Comparison of ENCODE assay signal across 18 cellular contexts in genomic region chr6:28841290-28841689, GRCh38.
DNase-seq lines count a peak whose midpoint lies in the region; ATAC-seq and TF ChIP-seq lines count a peak whose summit lies in the region.
"Had no signal": no experiment of that assay in that cellular context is flagged by ENCODE, and none has a peak within 500 bp of the region (broad histone marks: within the 10 kb centered on the region; RNA-seq: fewer than 3 reads in every experiment).

No MANE protein-coding gene starts in this region.

- no peak overlapping the region for H3K27ac ChIP-seq in OCI-LY7 (ENCODE audit: low read depth, low read length, poor library complexity, severe bottlenecking)
- H3K27ac ChIP-seq: cardiac muscle cell, pancreas, testis had no signal

- H3K36me3 ChIP-seq in BE2C (no peaks in the 10 kb centered on the region), OCI-LY7 (ENCODE audit: insufficient read depth, low read length) (no peaks in the 10 kb centered on the region)
- H3K36me3 ChIP-seq: cardiac muscle cell, pancreas had no signal

- no peak overlapping the region for H3K27ac Mint-ChIP-seq in endothelial cell (ENCODE audit: unreplicated experiment)
- H3K27ac Mint-ChIP-seq: activated T-helper 17 cell treated with anti-CD3 and anti-CD28 coated beads, Interleukin-2, amount 50 U/mL, for 72 hours; B cell had no signal

- H3K4me2 ChIP-seq in OCI-LY7 (ENCODE audit: low read length): no peak overlapping the region

- H3K9me3 Mint-ChIP-seq in endothelial cell (ENCODE audit: unreplicated experiment): no peaks in the 10 kb centered on the region
- H3K9me3 Mint-ChIP-seq: activated T-helper 17 cell treated with anti-CD3 and anti-CD28 coated beads, Interleukin-2, amount 50 U/mL, for 72 hours had no signal

- POLR2A ChIA-PET in OCI-LY7 (lab: Charles Lee): interaction anchor here (0.6 to 2.9 kb wide), 8 partner anchors 22 to 488 kb away, joined by 3 to 13 read pairs (median 4); no protein-coding TSS in a partner anchor

- no peaks in the 10 kb centered on the region for H4K20me1 ChIP-seq in OCI-LY7 (ENCODE audit: insufficient read depth, low read length)

- peaks cover 22% of the 10 kb centered on the region for H3K27me3 ChIP-seq in BE2C
- H3K27me3 ChIP-seq: testis had no signal

- H3K9me2 ChIP-seq in OCI-LY7 (ENCODE audit: insufficient read depth, low read length): no peaks in the 10 kb centered on the region

- intact Hi-C loops in OCI-LY7 (cut with micrococcal nuclease; ENCODE audit: unreplicated experiment): no loop called here

- no peaks in the 10 kb centered on the region for H3K4me1 ChIP-seq in BE2C
- H3K4me1 ChIP-seq in OCI-LY7 (ENCODE audit: insufficient read depth, low read length, poor library complexity, severe bottlenecking): peaks cover 23% of the 10 kb centered on the region
- H3K4me1 ChIP-seq: testis had no signal

- no peak overlapping the region for H3K4me3 Mint-ChIP-seq in endothelial cell (ENCODE audit: unreplicated experiment)
- H3K4me3 Mint-ChIP-seq: activated T-helper 17 cell treated with anti-CD3 and anti-CD28 coated beads, Interleukin-2, amount 50 U/mL, for 72 hours; B cell had no signal

- peak; percentile 11 for DNase-seq in BE2C
- DNase-seq in GM12865 (ENCODE audit: low read depth): peak; percentile 18
- DNase-seq in OCI-LY7 (ENCODE audit: low spot score): peak; percentile 63
- DNase-seq in endothelial cell (ENCODE audit: low spot score): no peak
- DNase-seq in NCI-H510A (lab: John Stamatoyannopoulos, UW): no peak
- DNase-seq in NCI-H146 (lab: John Stamatoyannopoulos, UW): no peak
- no peak for DNase-seq in stimulated activated CD4-positive, alpha-beta T cell treated with anti-CD3 and anti-CD28 coated beads, Interleukin-4, amount 100 ng/mL, for 4 hours
- DNase-seq: activated CD4-positive, CD25-positive, alpha-beta regulatory T cell; DMS153; NCI-H1694; NCI-H524; pancreas; stimulated activated CD4-positive, alpha-beta T cell treated with anti-CD3 and anti-CD28 coated beads, Interleukin-4, amount 100 ng/mL, for 24 hours; testis had no signal

- H3K27me3 Mint-ChIP-seq in endothelial cell (ENCODE audit: unreplicated experiment): peaks cover 17% of the 10 kb centered on the region

- TF ChIP-seq CTCF in BE2C (IDR thresholded peaks at IDR 0.05; ENCODE audit: low read depth, low read length) (no peak), GM12865 (IDR thresholded peaks at IDR 0.05; ENCODE audit: insufficient read depth, low read depth, low read length, missing control alignments) (no peak), OCI-LY7 (conservative IDR thresholded peaks at IDR 0.05; ENCODE audit: low read length) (peak; percentile 51), endothelial cell (IDR thresholded peaks at IDR 0.05; ENCODE audit: unreplicated experiment) (peak; percentile 49)

- peaks cover 3% of the 10 kb centered on the region for H3K36me3 Mint-ChIP-seq in endothelial cell (ENCODE audit: low read depth, unreplicated experiment)

- H3K4me1 Mint-ChIP-seq in endothelial cell (ENCODE audit: unreplicated experiment): peaks cover 7% of the 10 kb centered on the region

- H3K79me2 ChIP-seq in OCI-LY7 (ENCODE audit: insufficient read depth, low read depth, low read length): no peaks in the 10 kb centered on the region

- H3K9me3 ChIP-seq in BE2C (no peaks in the 10 kb centered on the region), OCI-LY7 (ENCODE audit: low read length) (no peaks in the 10 kb centered on the region)
- H3K9me3 ChIP-seq: pancreas, testis had no signal

- 0 out of 2 replicates have a peak overlapping the region, but pooled peaks have one; percentile 20 for H2AFZ ChIP-seq in OCI-LY7 (ENCODE audit: low read length)

- no peak for ATAC-seq in HG02981 (IDR thresholded peaks at IDR 0.05; ENCODE audit: unreplicated experiment)
- ATAC-seq: activated T-helper 17 cell treated with anti-CD3 and anti-CD28 coated beads, Interleukin-2, amount 50 U/mL, for 72 hours; pancreas had no signal

- H3K4me3 ChIP-seq in BE2C (ENCODE audit: low read depth, low read length) (no peak overlapping the region), GM12865 (ENCODE audit: low read depth, low read length) (no peak overlapping the region), OCI-LY7 (ENCODE audit: low read depth, low read length, poor library complexity, severe bottlenecking) (no peak overlapping the region)
- H3K4me3 ChIP-seq: cardiac muscle cell, pancreas, testis had no signal

- CTCF ChIA-PET in OCI-LY7 (lab: Charles Lee; ENCODE audit: unreplicated experiment): interaction anchor here (0.5 kb wide), 1 partner anchor 175 kb away, joined by 3 read pairs; no protein-coding TSS in a partner anchor

- BruUV-seq in OCI-LY7 (replicated peaks; lab: Mats Ljungman, UMichigan): no TSS peak

Comparison
In these comparisons a context has a peak if more than half of its experiments do, and no peak if none do; other contexts are left out.
1. DNase-seq: peak in BE2C (single experiment), GM12865 (single experiment) and OCI-LY7 (single experiment); none in endothelial cell (single experiment), NCI-H510A (single experiment), NCI-H146 (single experiment) and stimulated activated CD4-positive, alpha-beta T cell treated with anti-CD3 and anti-CD28 coated beads, Interleukin-4, amount 100 ng/mL, for 4 hours (0 of 2).
2. CTCF ChIP-seq: peak in OCI-LY7 (single experiment) and endothelial cell (single experiment); none in BE2C (single experiment) and GM12865 (single experiment).